Comparison of ENCODE assay signal across 1 cellular context in the genomic region with DNA sequence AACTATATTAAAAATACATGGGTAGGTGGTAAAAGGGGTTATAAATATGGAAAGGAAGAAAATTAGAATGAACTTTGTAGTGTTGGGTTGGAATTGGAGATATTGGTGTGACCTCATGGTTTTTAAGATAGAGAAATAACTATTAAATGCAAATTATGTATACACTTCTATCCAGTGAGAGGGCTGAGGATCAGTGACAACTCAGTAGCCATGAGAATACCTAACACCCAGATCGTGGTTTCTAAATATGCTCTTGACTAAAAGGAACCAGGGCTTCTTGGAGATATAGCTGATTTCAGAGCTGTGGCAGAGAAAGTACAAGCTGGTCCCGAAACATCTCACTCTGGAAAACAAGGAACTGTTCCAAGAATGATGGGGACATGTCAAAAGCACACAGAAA.
TF ChIP-seq lines count a peak whose summit lies in the region.

No MANE protein-coding gene starts in this region.

TF ChIP-seq in GM12878, 131 proteins besides CTCF, POLR2A, EP300 and RAD21:
- no peak for TF ChIP-seq ZBED1 (IDR thresholded peaks at IDR 0.05; ENCODE audit: borderline replicate concordance)
- TF ChIP-seq RFX5 (IDR thresholded peaks at IDR 0.05; ENCODE audit: low read depth, low read length), result peak; percentile 52; the same call in 1 of the 2 replicates
- TF ChIP-seq CHD4 (IDR thresholded peaks at IDR 0.05), result no peak
- no peak for TF ChIP-seq GATAD2B (conservative IDR thresholded peaks at IDR 0.05; ENCODE audit: low read depth)
- no peak for TF ChIP-seq CBX5 (IDR thresholded peaks at IDR 0.05; ENCODE audit: low read depth)
